27 cellular contexts compared by ENCODE assay signal in genomic region chr6:137655291-137655690, GRCh38.
"Had no signal": no experiment of that assay in that cellular context is flagged by ENCODE, and none has a peak within 500 bp of the region (broad histone marks: within the 10 kb centered on the region; RNA-seq: fewer than 3 reads in every experiment).

No MANE protein-coding gene starts in this region.

- H3K4me3 Mint-ChIP-seq: stimulated activated effector memory CD8-positive, alpha-beta T cell treated with anti-CD3 and anti-CD28 coated beads, Interleukin-12 subunit alpha, Interleukin-12 subunit beta, amount 100 ng/mL, for 72 hours; stimulated activated memory B cell treated with anti-CD40 and anti-IgM and Interleukin-4, amounts not matched to agents 10 μg/mL and 1 μg/mL and 100 μg/mL, for 72 hours; stimulated activated naive B cell treated with anti-CD40 and anti-IgM and Interleukin-4, amounts not matched to agents 10 μg/mL and 1 μg/mL and 100 μg/mL, for 72 hours; stimulated activated naive CD8-positive, alpha-beta T cell treated with anti-CD3 and anti-CD28 coated beads, Interleukin-15, amount 100 ng/mL, for 72 hours; stimulated activated naive CD8-positive, alpha-beta T cell treated with anti-CD3 and anti-CD28 coated beads, Interleukin-15, Interleukin-2, amounts not matched to agents 100 ng/mL and 50 ng/mL, for 24 hours; type B pancreatic cell had no signal

- H3K9me3 Mint-ChIP-seq: stimulated activated effector memory CD8-positive, alpha-beta T cell treated with anti-CD3 and anti-CD28 coated beads, Interleukin-12 subunit alpha, Interleukin-12 subunit beta, amount 100 ng/mL, for 72 hours had no signal

- H3K4me1 ChIP-seq: suprapubic skin, testis, thyroid gland, tibial artery, upper lobe of left lung, upper lobe of right lung, uterus, vagina had no signal

- H3K9me3 ChIP-seq: testis, thyroid gland, vagina had no signal

- H3K27ac ChIP-seq: stomach, suprapubic skin, testis, thoracic aorta, thyroid gland, tibial artery, transverse colon, upper lobe of left lung, upper lobe of right lung, uterus, vagina had no signal

- H3K27me3 ChIP-seq: stomach, suprapubic skin, testis, thyroid gland, tibial artery, transverse colon, upper lobe of left lung, upper lobe of right lung, uterus, vagina had no signal

- H3K36me3 ChIP-seq: stomach, suprapubic skin, thoracic aorta, thyroid gland, tibial artery, transverse colon, upper lobe of left lung, upper lobe of right lung, uterus, vagina had no signal

- H3K4me1 Mint-ChIP-seq: stimulated activated memory B cell treated with anti-CD40 and anti-IgM and Interleukin-4, amounts not matched to agents 10 μg/mL and 1 μg/mL and 100 μg/mL, for 72 hours; stimulated activated naive B cell treated with anti-CD40 and anti-IgM and Interleukin-4, amounts not matched to agents 10 μg/mL and 1 μg/mL and 100 μg/mL, for 72 hours had no signal

- H3K27me3 Mint-ChIP-seq: stimulated activated naive CD8-positive, alpha-beta T cell treated with anti-CD3 and anti-CD28 coated beads, Interleukin-15, amount 100 ng/mL, for 72 hours; type B pancreatic cell had no signal

- H3K27ac Mint-ChIP-seq: stimulated activated effector memory CD8-positive, alpha-beta T cell treated with anti-CD3 and anti-CD28 coated beads, Interleukin-12 subunit alpha, Interleukin-12 subunit beta, amount 100 ng/mL, for 72 hours; stimulated activated memory B cell treated with anti-CD40 and anti-IgM and Interleukin-4, amounts not matched to agents 10 μg/mL and 1 μg/mL and 100 μg/mL, for 72 hours; stimulated activated naive B cell treated with anti-CD40 and anti-IgM and Interleukin-4, amounts not matched to agents 10 μg/mL and 1 μg/mL and 100 μg/mL, for 72 hours; stimulated activated naive CD8-positive, alpha-beta T cell treated with anti-CD3 and anti-CD28 coated beads, Interleukin-15, amount 100 ng/mL, for 72 hours; stimulated activated naive CD8-positive, alpha-beta T cell treated with anti-CD3 and anti-CD28 coated beads, Interleukin-15, Interleukin-2, amounts not matched to agents 100 ng/mL and 50 ng/mL, for 24 hours; type B pancreatic cell had no signal

- H3K36me3 Mint-ChIP-seq: type B pancreatic cell had no signal

- H3K4me3 ChIP-seq: stomach, suprapubic skin, testis, thoracic aorta, thyroid gland, tibial artery, transverse colon, upper lobe of left lung, upper lobe of right lung, uterus, vagina had no signal

- ATAC-seq: stimulated activated effector memory CD8-positive, alpha-beta T cell treated with anti-CD3 and anti-CD28 coated beads, Interleukin-12 subunit alpha, Interleukin-12 subunit beta, amount 100 ng/mL, for 72 hours; stimulated activated memory B cell treated with anti-CD40 and anti-IgM and Interleukin-4, amounts not matched to agents 10 μg/mL and 1 μg/mL and 100 μg/mL, for 72 hours; stimulated activated naive B cell treated with anti-CD40 and anti-IgM and Interleukin-4, amounts not matched to agents 10 μg/mL and 1 μg/mL and 100 μg/mL, for 72 hours; stimulated activated naive CD8-positive, alpha-beta T cell treated with anti-CD3 and anti-CD28 coated beads, Interleukin-15, amount 100 ng/mL, for 72 hours; stimulated activated naive CD8-positive, alpha-beta T cell treated with anti-CD3 and anti-CD28 coated beads, Interleukin-15, Interleukin-2, amounts not matched to agents 100 U/mL and 50 U/mL, for 24 hours; upper lobe of right lung had no signal

- DNase-seq: stimulated activated CD4-positive, alpha-beta T cell treated with anti-CD3 and anti-CD28 coated beads, Interleukin-2, amount 100 ng/mL, for 24 hours; stimulated activated CD4-positive, alpha-beta T cell treated with anti-CD3 and anti-CD28 coated beads, Interleukin-2, amount 100 ng/mL, for 48 hours; stimulated activated CD4-positive, alpha-beta T cell treated with anti-CD3 and anti-CD28 coated beads, Interleukin-4, amount 100 ng/mL, for 1 hour; stimulated activated CD4-positive, alpha-beta T cell treated with anti-CD3 and anti-CD28 coated beads, Interleukin-4, amount 100 ng/mL, for 24 hours; stimulated activated CD4-positive, alpha-beta T cell treated with anti-CD3 and anti-CD28 coated beads, Interleukin-4, amount 100 ng/mL, for 4 hours; stimulated activated CD8-positive, alpha-beta memory T cell treated with anti-CD3 and anti-CD28 coated beads, Interleukin-4, amount 100 ng/mL, for 48 hours; stimulated activated naive B cell treated with anti-CD40 and anti-IgM and Interleukin-4, amounts not matched to agents 10 μg/mL and 1 μg/mL and 100 μg/mL, for 72 hours; stimulated activated naive CD4-positive, alpha-beta T cell; stimulated activated naive CD4-positive, alpha-beta T cell treated with Interleukin-2 at 50 U/mL for 16 hours; stimulated activated naive CD8-positive, alpha-beta T cell treated with anti-CD3 and anti-CD28 coated beads, Interleukin-15, amount 100 ng/mL, for 72 hours; stimulated activated naive CD8-positive, alpha-beta T cell treated with anti-CD3 and anti-CD28 coated beads, Interleukin-15, Interleukin-2, amounts not matched to agents 100 U/mL and 50 U/mL, for 24 hours; stomach; substantia nigra; testis; thyroid gland; tibial artery; transverse colon; upper lobe of left lung; upper lobe of right lung; uterus had no signal
